In genomic region chr3:5767304-5767703, GRCh38 we compare ENCODE assay signal across 20 cellular contexts.
DNase-seq lines count a peak whose midpoint lies in the region; ATAC-seq, FAIRE-seq and TF ChIP-seq lines count a peak whose summit lies in the region.
"Had no signal": no experiment of that assay in that cellular context is flagged by ENCODE, and none has a peak within 500 bp of the region (broad histone marks: within the 10 kb centered on the region; RNA-seq: fewer than 3 reads in every experiment).

No MANE protein-coding gene starts in this region.

- no peak overlapping the region for H3K27ac ChIP-seq in A549

- H3K4me3 ChIP-seq in A549 (no peak overlapping the region), astrocyte of the spinal cord (ENCODE audit: low read depth, low read length) (no peak overlapping the region)

- no peak overlapping the region for H3K4me2 ChIP-seq in A549

- H3K4me3 Mint-ChIP-seq in CD14-positive monocyte, result no peak overlapping the region
- H3K4me3 Mint-ChIP-seq: CD4-positive, alpha-beta T cell; H9 had no signal

- H3K36me3 Mint-ChIP-seq in CD14-positive monocyte, result no peaks in the 10 kb centered on the region

- H3K4me1 Mint-ChIP-seq in CD14-positive monocyte, result no peaks in the 10 kb centered on the region
- H3K4me1 Mint-ChIP-seq: H9 had no signal

- WGBS in A549 (ENCODE audit: missing lambda C conversion rate), result 12% methylated on average over 2 of the region's 2 CpGs

- TF ChIP-seq RAD21 in A549 (conservative IDR thresholded peaks at IDR 0.05 in 1 of 2, IDR thresholded peaks at IDR 0.05 in 1 of 2), result no peak

- intact Hi-C loops in CD14-positive monocyte (cut with micrococcal nuclease), result no loop called here

- no peak for ATAC-seq in A549
- ATAC-seq in GM19324 (IDR thresholded peaks at IDR 0.05; ENCODE audit: low FRiP score, unreplicated experiment), result no peak
- ATAC-seq in HG03565 (IDR thresholded peaks at IDR 0.05; ENCODE audit: unreplicated experiment), result no peak
- no peak for ATAC-seq in GM18517 (IDR thresholded peaks at IDR 0.05; ENCODE audit: unreplicated experiment)

- peaks cover 0 to 3% (median 0%) of the 10 kb centered on the region in 7 donors for H3K9me3 Mint-ChIP-seq in CD14-positive monocyte
- H3K9me3 Mint-ChIP-seq: H9 had no signal

- TF ChIP-seq EP300 in A549 (IDR thresholded peaks at IDR 0.05), result no peak

- no peaks in the 10 kb centered on the region for H3K4me1 ChIP-seq in A549
- H3K4me1 ChIP-seq: BE2C, Caco-2 had no signal

- peaks cover 0 to 3% (median 0%) of the 10 kb centered on the region in 3 donors for H3K27me3 Mint-ChIP-seq in CD14-positive monocyte (ENCODE audit: low read depth in 3 of 3)
- H3K27me3 Mint-ChIP-seq: CD4-positive, alpha-beta T cell had no signal

- DNase-seq in A549 (ENCODE audit: low read depth in 1 of 2, low spot score in 1 of 2), result no peak
- peak; percentile 19 for DNase-seq in RKO (ENCODE audit: low spot score)
- DNase-seq in astrocyte of the spinal cord (ENCODE audit: low read depth, low spot score), result peak; percentile 28
- peak; percentile 8 for DNase-seq in non-pigmented ciliary epithelial cell (ENCODE audit: low read depth)
- no peak for DNase-seq in CD14-positive monocyte (ENCODE audit: low spot score)
- DNase-seq: ACHN; BE2C; C1 segment of cervical spinal cord; Caco-2; CD4-positive, alpha-beta T cell; H9; IMR-90; KBM-7 had no signal

- CTCF ChIA-PET in A549 (lab: Yijun Ruan, JAX), result interaction anchor here (0.6 kb wide), 2 partner anchors 12 to 301 kb away, joined by 3 to 4 read pairs; no protein-coding TSS in a partner anchor

- H3K9me3 ChIP-seq in A549, result no peaks in the 10 kb centered on the region
- H3K9me3 ChIP-seq: BE2C, Caco-2 had no signal

- no peak for FAIRE-seq in A549 (lab: Jason Lieb, UNC)
- FAIRE-seq: D721Med, G401.6, GM12891, H1 had no signal

- H3K27ac Mint-ChIP-seq in CD14-positive monocyte, result peak overlapping the region in 1 of 7 donors; percentile 68
- H3K27ac Mint-ChIP-seq: CD4-positive, alpha-beta T cell; H9 had no signal

- TF ChIP-seq POLR2A in A549 (IDR thresholded peaks at IDR 0.05; ENCODE audit: low read length), result no peak

- no peak for TF ChIP-seq CTCF in A549 (IDR thresholded peaks at IDR 0.05)
- TF ChIP-seq CTCF in astrocyte of the spinal cord (IDR thresholded peaks at IDR 0.05; ENCODE audit: low read depth, low read length), result no peak
- TF ChIP-seq CTCF in CD14-positive monocyte (IDR thresholded peaks at IDR 0.05), result no peak

- in situ Hi-C loops in astrocyte of the spinal cord (cut with HindIII; ENCODE audit: low sequenced_read_pairs), result no loop called here

- POLR2A ChIA-PET in A549 (lab: Yijun Ruan, JAX), result no interaction called here

TF ChIP-seq in A549, 52 proteins besides CTCF, POLR2A, EP300 and RAD21:
- no peak for TF ChIP-seq JUNB (IDR thresholded peaks at IDR 0.05)
- TF ChIP-seq FOSL2 (IDR thresholded peaks at IDR 0.05), result no peak
- TF ChIP-seq FOSL2 (CRISPR knock-in tag; IDR thresholded peaks at IDR 0.05), result peak; percentile 22; the same call in 1 of the 2 replicates
- TF ChIP-seq EHMT2 (IDR thresholded peaks at IDR 0.05; ENCODE audit: low read depth), result no peak
- TF ChIP-seq RCOR1 (IDR thresholded peaks at IDR 0.05; ENCODE audit: low read depth, low read length), result no peak

Comparison
In these comparisons a context has a peak if more than half of its experiments do, and no peak if none do; other contexts are left out.
1. DNase-seq: peak in RKO (single experiment), astrocyte of the spinal cord (single experiment) and non-pigmented ciliary epithelial cell (single experiment); none in A549 (0 of 2) and CD14-positive monocyte (single experiment).